ENCODE assay signal across 8 cellular contexts in genomic region chr12:47964102-47964723, GRCh38. TPM values are rescaled to one million over a fixed set of nuclear protein-coding genes. Genes with fewer than 3 reads are reported as not detected.
DNase-seq lines count a peak whose midpoint lies in the region; ATAC-seq and TF ChIP-seq lines count a peak whose summit lies in the region.

No MANE protein-coding gene starts in this region.

- H3K9me3 ChIP-seq in CD8-positive, alpha-beta T cell (ENCODE audit: low read length) = no peaks in the 10 kb centered on the region

- peaks cover 13% of the 10 kb centered on the region for H3K4me1 ChIP-seq in CD8-positive, alpha-beta T cell (ENCODE audit: insufficient read depth, low read length)

- DNase-seq in CD8-positive, alpha-beta T cell = peak in 2 of 7 experiments; percentile 15 to 29
- peak; percentile 23 to 24 for DNase-seq in activated CD4-positive, alpha-beta T cell treated with anti-CD3 and anti-CD28 coated beads, Interleukin-2, amount 50 U/mL, for 48 hours
- peak; percentile 49 for DNase-seq in glutamatergic neuron
- DNase-seq in retinal pigment epithelial cell (ENCODE audit: low read depth) = peak; percentile 4
- DNase-seq in globus pallidus (ENCODE audit: low spot score) = no peak
- no peak for DNase-seq in H4 (ENCODE audit: low spot score)

- H3K27me3 ChIP-seq in CD8-positive, alpha-beta T cell (ENCODE audit: insufficient read depth, low read length) = no peaks in the 10 kb centered on the region

- H3K4me3 ChIP-seq in CD8-positive, alpha-beta T cell (ENCODE audit: low read depth, low read length) = peak overlapping the region; percentile 76
- peak overlapping the region; percentile 83 for H3K4me3 ChIP-seq in retinal pigment epithelial cell (ENCODE audit: low read length)

- no peaks in the 10 kb centered on the region for H3K36me3 ChIP-seq in CD8-positive, alpha-beta T cell (ENCODE audit: insufficient read depth, low read length)

- no peak for ATAC-seq in CD8-positive, alpha-beta T cell
- ATAC-seq in HG03460 (IDR thresholded peaks at IDR 0.05; ENCODE audit: unreplicated experiment) = peak; percentile 10
- ATAC-seq in GM18858 (IDR thresholded peaks at IDR 0.05; ENCODE audit: unreplicated experiment) = no peak

- intact Hi-C loops in CD8-positive, alpha-beta T cell (cut with DNase I, micrococcal nuclease) = loop anchor here (2.0 to 10.0 kb wide), 5 partner anchors 189 to 653 kb away; partner anchors contain the start of genes ASB8 (in 1 of the 2), RPAP3 (in 1 of the 2) and SLC48A1 (in 1 of the 2)

- peaks cover 9% of the 10 kb centered on the region for H3K27me3 Mint-ChIP-seq in CD8-positive, alpha-beta T cell (ENCODE audit: low read depth)
- H3K27me3 Mint-ChIP-seq in glutamatergic neuron (ENCODE audit: unreplicated experiment) = peaks cover 7% of the 10 kb centered on the region

- H3K4me1 Mint-ChIP-seq in CD8-positive, alpha-beta T cell (ENCODE audit: low read depth) = peaks cover 25% of the 10 kb centered on the region
- H3K4me1 Mint-ChIP-seq in glutamatergic neuron (ENCODE audit: low read depth, unreplicated experiment) = peaks cover 2% of the 10 kb centered on the region

- H3K27ac Mint-ChIP-seq in CD8-positive, alpha-beta T cell = no peak overlapping the region
- no peak overlapping the region for H3K27ac Mint-ChIP-seq in glutamatergic neuron (ENCODE audit: unreplicated experiment)

- H3K36me3 Mint-ChIP-seq in CD8-positive, alpha-beta T cell = peaks cover 41% of the 10 kb centered on the region
- peaks cover 7% of the 10 kb centered on the region for H3K36me3 Mint-ChIP-seq in glutamatergic neuron (ENCODE audit: unreplicated experiment)

- CTCF ChIA-PET in CD8-positive, alpha-beta T cell (lab: Charles Lee) = interaction anchor here (0.6 to 1.9 kb wide), 15 partner anchors 10 to 246 kb away, joined by 3 to 6 read pairs (median 3); partner anchors contain the start of gene CCDC184

- H3K9me3 Mint-ChIP-seq in CD8-positive, alpha-beta T cell = no peaks in the 10 kb centered on the region
- peaks cover 7% of the 10 kb centered on the region for H3K9me3 Mint-ChIP-seq in glutamatergic neuron (ENCODE audit: unreplicated experiment)

- peak overlapping the region; percentile 97 for H3K4me3 Mint-ChIP-seq in CD8-positive, alpha-beta T cell
- H3K4me3 Mint-ChIP-seq in glutamatergic neuron (ENCODE audit: unreplicated experiment) = peak overlapping the region; percentile 97

- no peak for TF ChIP-seq CTCF in CD8-positive, alpha-beta T cell (IDR thresholded peaks at IDR 0.05)
- TF ChIP-seq CTCF in glutamatergic neuron (IDR thresholded peaks at IDR 0.05; ENCODE audit: partially characterized antibody, unreplicated experiment) (no peak), retinal pigment epithelial cell (conservative IDR thresholded peaks at IDR 0.05; ENCODE audit: low read depth, low read length) (no peak)

- no peak overlapping the region for H3K27ac ChIP-seq in CD8-positive, alpha-beta T cell (ENCODE audit: low read depth, low read length)

- POLR2A ChIA-PET in CD8-positive, alpha-beta T cell (lab: Charles Lee) = interaction anchor here (1.2 kb wide), 1 partner anchor 234 kb away, joined by 3 read pairs; no protein-coding TSS in a partner anchor

RNA-seq across cellular contexts. Expression of gene TMEM106C, which starts 0.8 kb away (rescaled TPM):
- total RNA-seq in CD8-positive, alpha-beta T cell = 10 to 100 TPM; 12.1 to 13.1 TPM
- 24.0 TPM for total RNA-seq in glutamatergic neuron (ENCODE audit: unreplicated experiment)
- 294 and 314 TPM in 2 replicates for total RNA-seq in H4 (2014; rRNA removed; shearing (Covaris generic))

RNA-seq across cellular contexts. Expression of gene COL2A1, which starts 40.1 kb away (rescaled TPM):
- total RNA-seq in CD8-positive, alpha-beta T cell = not detected
- 0.34 TPM for total RNA-seq in glutamatergic neuron (ENCODE audit: unreplicated experiment)
- total RNA-seq in H4 (2014; rRNA removed; shearing (Covaris generic)) = not detected in 2 replicates

RNA-seq across cellular contexts. Expression of gene VDR, which starts 59.4 kb away (rescaled TPM):
- total RNA-seq in CD8-positive, alpha-beta T cell = under 1 TPM; 0.90 to 0.92 TPM
- not detected for total RNA-seq in glutamatergic neuron (ENCODE audit: unreplicated experiment)
- total RNA-seq in H4 (2014; rRNA removed; shearing (Covaris generic)) = 5.6 and 7.3 TPM in 2 replicates

Comparison
In these comparisons a context has a peak if more than half of its experiments do, and no peak if none do; other contexts are left out.
1. DNase-seq: peak in activated CD4-positive, alpha-beta T cell treated with anti-CD3 and anti-CD28 coated beads, Interleukin-2, amount 50 U/mL, for 48 hours (2 of 2), glutamatergic neuron (single experiment) and retinal pigment epithelial cell (single experiment); none in globus pallidus (single experiment) and H4 (single experiment).
2. RNA of gene TMEM106C, which starts 0.8 kb away (total RNA-seq): 294 to 314 TPM in H4; 24.0 TPM in glutamatergic neuron (single experiment) and 12.1 to 13.1 TPM in CD8-positive, alpha-beta T cell; every median in the first group is over 10 times any median in the second.